ENCODE assay signal across 19 cellular contexts in genomic region chr7:50557114-50557513, GRCh38. TPM values are rescaled to one million over a fixed set of nuclear protein-coding genes. Genes with fewer than 3 reads are reported as not detected.
A peak's percentile ranks its signal among the peaks of the same experiment; 100 is the strongest.
DNase-seq lines count a peak whose midpoint lies in the region; ATAC-seq and TF ChIP-seq lines count a peak whose summit lies in the region.
"Had no signal": no experiment of that assay in that cellular context is flagged by ENCODE, and none has a peak within 500 bp of the region (broad histone marks: within the 10 kb centered on the region; RNA-seq: fewer than 3 reads in every experiment).

No MANE protein-coding gene starts in this region.

- intact Hi-C loops in esophagus muscularis mucosa (cut with DNase I) = no loop called here
- intact Hi-C loops in gastrocnemius medialis (cut with DNase I; ENCODE audit: low total_unique reads) = no loop called here
- intact Hi-C loops in CD8-positive, alpha-beta T cell (cut with DNase I, micrococcal nuclease) = loop anchor here in 1 of 2 experiments (10.0 kb wide), 1 partner anchor 78 kb away; no protein-coding TSS in a partner anchor
- intact Hi-C loops in naive thymus-derived CD4-positive, alpha-beta T cell (cut with micrococcal nuclease) = no loop called here

- CTCF ChIA-PET in CD8-positive, alpha-beta T cell (lab: Charles Lee) = interaction anchor here (1.4 kb wide), 1 partner anchor 9 kb away, joined by 3 read pairs; no protein-coding TSS in a partner anchor
- CTCF ChIA-PET in naive thymus-derived CD4-positive, alpha-beta T cell (lab: Charles Lee) = no interaction called here

- POLR2A ChIA-PET in CD8-positive, alpha-beta T cell (lab: Charles Lee) = interaction anchor here (0.6 kb wide), 1 partner anchor 11 kb away, joined by 3 read pairs; no protein-coding TSS in a partner anchor
- POLR2A ChIA-PET in naive thymus-derived CD4-positive, alpha-beta T cell (lab: Charles Lee) = no interaction called here

- no peaks in the 10 kb centered on the region for H4K20me1 ChIP-seq in GM23338 (replicated peaks; ENCODE audit: insufficient read depth)

- H3K27ac ChIP-seq in GM23338 (ENCODE audit: low read depth) (no peak overlapping the region), esophagus muscularis mucosa (replicated peaks in 1 of 4) (peak overlapping the region; percentile 28 to 65 (median 56)), gastrocnemius medialis (peak overlapping the region in 3 of 4 donors; percentile 31 to 60 (median 40))
- no peak overlapping the region for H3K27ac ChIP-seq in CD8-positive, alpha-beta T cell (ENCODE audit: low read depth, low read length)
- H3K27ac ChIP-seq in naive thymus-derived CD4-positive, alpha-beta T cell (ENCODE audit: low read depth, low read length) = no peak overlapping the region
- H3K27ac ChIP-seq: A549; BLaER1 treated with 17β-estradiol and CSF1 and Interleukin-3, amounts not matched to agents 10 nM and 100 nM; HL-60; SJSA1 had no signal

- H3K27ac Mint-ChIP-seq in GM23338 = no peak overlapping the region
- no peak overlapping the region for H3K27ac Mint-ChIP-seq in CD8-positive, alpha-beta T cell
- no peak overlapping the region for H3K27ac Mint-ChIP-seq in naive thymus-derived CD4-positive, alpha-beta T cell
- H3K27ac Mint-ChIP-seq: CD8-positive, alpha-beta memory T cell had no signal

- no peak for TF ChIP-seq POLR2A in esophagus muscularis mucosa (IDR thresholded peaks at IDR 0.05; ENCODE audit: low read depth)
- no peak for TF ChIP-seq POLR2A in gastrocnemius medialis (IDR thresholded peaks at IDR 0.05)

- no peaks in the 10 kb centered on the region for H3K9me3 Mint-ChIP-seq in GM23338
- H3K9me3 Mint-ChIP-seq in CD8-positive, alpha-beta T cell = no peaks in the 10 kb centered on the region
- H3K9me3 Mint-ChIP-seq in naive thymus-derived CD4-positive, alpha-beta T cell = peaks cover 0 to 3% (median 0%) of the 10 kb centered on the region in 11 donors
- H3K9me3 Mint-ChIP-seq: CD8-positive, alpha-beta memory T cell had no signal

- in situ Hi-C loops in gastrocnemius medialis (cut with MboI; ENCODE audit: low sequenced_read_pairs in 4 of 4) = no loop called here

- no peak overlapping the region for H3K4me3 Mint-ChIP-seq in GM23338
- no peak overlapping the region for H3K4me3 Mint-ChIP-seq in CD8-positive, alpha-beta T cell
- H3K4me3 Mint-ChIP-seq in naive thymus-derived CD4-positive, alpha-beta T cell = no peak overlapping the region
- H3K4me3 Mint-ChIP-seq: CD8-positive, alpha-beta memory T cell had no signal

- H3F3A ChIP-seq in GM23338 (replicated peaks; ENCODE audit: low read depth) = no peaks in the 10 kb centered on the region

- 0 out of 2 replicates have a peak overlapping the region, but pooled peaks have one; percentile 52 for H2AFZ ChIP-seq in GM23338

- TF ChIP-seq CTCF in GM23338 (conservative IDR thresholded peaks at IDR 0.05; ENCODE audit: low read depth in 2 of 2) (no peak), esophagus muscularis mucosa (IDR thresholded peaks at IDR 0.05) (no peak), gastrocnemius medialis (IDR thresholded peaks at IDR 0.05 in 4 of 5, conservative IDR thresholded peaks at IDR 0.05 in 1 of 5) (no peak)
- no peak for TF ChIP-seq CTCF in CD8-positive, alpha-beta T cell (IDR thresholded peaks at IDR 0.05)

- H3K27me3 ChIP-seq in GM23338 (ENCODE audit: insufficient read depth) = no peaks in the 10 kb centered on the region
- peaks cover 0 to 23% (median 0%) of the 10 kb centered on the region in 4 donors for H3K27me3 ChIP-seq in esophagus muscularis mucosa
- H3K27me3 ChIP-seq in gastrocnemius medialis = no peaks in the 10 kb centered on the region
- no peaks in the 10 kb centered on the region for H3K27me3 ChIP-seq in CD8-positive, alpha-beta T cell (ENCODE audit: insufficient read depth, low read length)
- H3K27me3 ChIP-seq in naive thymus-derived CD4-positive, alpha-beta T cell (ENCODE audit: control insufficient read depth in 2 of 2, insufficient read depth in 2 of 2, low read length in 2 of 2) = no peaks in the 10 kb centered on the region
- H3K27me3 ChIP-seq: BLaER1 treated with 17β-estradiol and CSF1 and Interleukin-3, amounts not matched to agents 10 nM and 100 nM; Peyer's patch had no signal

- no peaks in the 10 kb centered on the region for H3K36me3 Mint-ChIP-seq in GM23338 (ENCODE audit: low read depth)
- no peaks in the 10 kb centered on the region for H3K36me3 Mint-ChIP-seq in CD8-positive, alpha-beta T cell
- H3K36me3 Mint-ChIP-seq in naive thymus-derived CD4-positive, alpha-beta T cell = no peaks in the 10 kb centered on the region

- H3K27me3 Mint-ChIP-seq in GM23338 (ENCODE audit: insufficient read depth, low read depth, poor library complexity) = peaks cover 5% of the 10 kb centered on the region
- peaks cover 31% of the 10 kb centered on the region for H3K27me3 Mint-ChIP-seq in CD8-positive, alpha-beta T cell (ENCODE audit: low read depth)
- peaks cover 11 to 42% (median 21%) of the 10 kb centered on the region in 5 donors for H3K27me3 Mint-ChIP-seq in naive thymus-derived CD4-positive, alpha-beta T cell

- H3K4me3 ChIP-seq in GM23338 = no peak overlapping the region
- no peak overlapping the region for H3K4me3 ChIP-seq in esophagus muscularis mucosa
- no peak overlapping the region for H3K4me3 ChIP-seq in gastrocnemius medialis
- no peak overlapping the region for H3K4me3 ChIP-seq in CD8-positive, alpha-beta T cell (ENCODE audit: low read depth, low read length)
- H3K4me3 ChIP-seq in naive thymus-derived CD4-positive, alpha-beta T cell (ENCODE audit: low read length) = no peak overlapping the region
- H3K4me3 ChIP-seq: A549; BLaER1 treated with 17β-estradiol and CSF1 and Interleukin-3, amounts not matched to agents 10 nM and 100 nM; SJSA1 had no signal

- H3K9me3 ChIP-seq in esophagus muscularis mucosa = no peaks in the 10 kb centered on the region
- no peaks in the 10 kb centered on the region for H3K9me3 ChIP-seq in gastrocnemius medialis
- H3K9me3 ChIP-seq in CD8-positive, alpha-beta T cell (ENCODE audit: low read length) = no peaks in the 10 kb centered on the region
- H3K9me3 ChIP-seq in naive thymus-derived CD4-positive, alpha-beta T cell (ENCODE audit: control insufficient read depth in 2 of 3, low read length in 3 of 3) = no peaks in the 10 kb centered on the region
- H3K9me3 ChIP-seq: A549; BLaER1 treated with 17β-estradiol and CSF1 and Interleukin-3, amounts not matched to agents 10 nM and 100 nM; Peyer's patch; SJSA1 had no signal

- H3K36me3 ChIP-seq in GM23338 (ENCODE audit: insufficient read depth) (no peaks in the 10 kb centered on the region), esophagus muscularis mucosa (no peaks in the 10 kb centered on the region), gastrocnemius medialis (no peaks in the 10 kb centered on the region)
- H3K36me3 ChIP-seq in CD8-positive, alpha-beta T cell (ENCODE audit: insufficient read depth, low read length) = no peaks in the 10 kb centered on the region
- no peaks in the 10 kb centered on the region for H3K36me3 ChIP-seq in naive thymus-derived CD4-positive, alpha-beta T cell (ENCODE audit: control insufficient read depth in 2 of 3, insufficient read depth in 3 of 3, low read length in 3 of 3)
- H3K36me3 ChIP-seq: BLaER1 treated with 17β-estradiol and CSF1 and Interleukin-3, amounts not matched to agents 10 nM and 100 nM; Peyer's patch; SJSA1 had no signal

- H3K79me2 ChIP-seq in GM23338 (replicated peaks; ENCODE audit: insufficient read depth) = no peaks in the 10 kb centered on the region

- DNase-seq in GM23338 (ENCODE audit: low spot score) = no peak
- DNase-seq in esophagus muscularis mucosa (ENCODE audit: extremely low spot score) = no peak
- DNase-seq in myocyte (ENCODE audit: low read depth) = peak; percentile 7
- no peak for DNase-seq in gastrocnemius medialis
- DNase-seq in CD8-positive, alpha-beta T cell = no peak
- no peak for DNase-seq in naive thymus-derived CD4-positive, alpha-beta T cell
- DNase-seq: CD8-positive, alpha-beta memory T cell; H7; IMR-90; NCI-H1048; NCI-H1694 had no signal

- WGBS in esophagus muscularis mucosa = 24% methylated on average over 2 of the region's 2 CpGs

- TF ChIP-seq EP300 in esophagus muscularis mucosa (IDR thresholded peaks at IDR 0.05) = no peak

- H3K9me2 ChIP-seq in GM23338 (ENCODE audit: insufficient read depth) = no peaks in the 10 kb centered on the region

- no peak overlapping the region for H3K4me2 ChIP-seq in GM23338
- H3K4me2 ChIP-seq: A549; BLaER1 treated with 17β-estradiol and CSF1 and Interleukin-3, amounts not matched to agents 10 nM and 100 nM had no signal

- H3K4me1 Mint-ChIP-seq in GM23338 = peaks cover 21% of the 10 kb centered on the region
- no peaks in the 10 kb centered on the region for H3K4me1 Mint-ChIP-seq in CD8-positive, alpha-beta T cell (ENCODE audit: low read depth)
- H3K4me1 Mint-ChIP-seq in naive thymus-derived CD4-positive, alpha-beta T cell = peaks cover 0 to 1% (median 0%) of the 10 kb centered on the region in 7 donors
- H3K4me1 Mint-ChIP-seq: CD8-positive, alpha-beta memory T cell had no signal

- ATAC-seq in GM23338 (no peak), gastrocnemius medialis (peak; percentile 39 to 43), GM19351 (IDR thresholded peaks at IDR 0.05; ENCODE audit: unreplicated experiment) (no peak)
- no peak for ATAC-seq in CD8-positive, alpha-beta T cell
- ATAC-seq in naive thymus-derived CD4-positive, alpha-beta T cell = no peak
- ATAC-seq: A549 had no signal

- H3K4me1 ChIP-seq in GM23338 (ENCODE audit: insufficient read depth) (no peaks in the 10 kb centered on the region), esophagus muscularis mucosa (peaks cover 0 to 11% (median 5%) of the 10 kb centered on the region in 4 donors), gastrocnemius medialis (no peaks in the 10 kb centered on the region)
- no peaks in the 10 kb centered on the region for H3K4me1 ChIP-seq in CD8-positive, alpha-beta T cell (ENCODE audit: insufficient read depth, low read length)
- H3K4me1 ChIP-seq in naive thymus-derived CD4-positive, alpha-beta T cell (ENCODE audit: control insufficient read depth in 2 of 2, insufficient read depth in 2 of 2, low read length in 2 of 2) = no peaks in the 10 kb centered on the region
- H3K4me1 ChIP-seq: A549, SJSA1 had no signal

TF ChIP-seq in GM23338, 12 proteins besides CTCF, POLR2A, EP300 and RAD21 (continues in another document):
- TF ChIP-seq ZNF331 (CRISPR knock-in tag; IDR thresholded peaks at IDR 0.05; ENCODE audit: low read depth) (no peak), JUNB (IDR thresholded peaks at IDR 0.05; ENCODE audit: unreplicated experiment) (no peak)

RNA-seq across cellular contexts. Expression of gene DDC, which starts 8.1 kb away (rescaled TPM):
- not detected in 2 replicates for total RNA-seq in GM23338 (2014; rRNA removed; shearing (Covaris generic))
- not detected in 2 replicates for polyA plus RNA-seq in GM23338 (2016; fragmentation: Nextera tagmentation; extraction: Ambion mirVana)
- total RNA-seq in esophagus muscularis mucosa = not detected
- not detected in 2 replicates for total RNA-seq in myocyte
- not detected for polyA plus RNA-seq in myocyte (2012)
- total RNA-seq in gastrocnemius medialis = 1 to 10 TPM in 1 of 4 donors, under 1 TPM in 1, not detected in 2; 0.24 to 1.3 TPM
- total RNA-seq in CD8-positive, alpha-beta T cell = not detected
- not detected for total RNA-seq in naive thymus-derived CD4-positive, alpha-beta T cell
- polyA plus RNA-seq in naive thymus-derived CD4-positive, alpha-beta T cell = not detected
- total RNA-seq: CD8-positive, alpha-beta memory T cell; HT1080; IMR-90; NCI-H460; SJSA1 had no signal
- polyA plus RNA-seq: CD8-positive, alpha-beta memory T cell; IMR-90 had no signal

Comparison
In these comparisons a context has a peak if more than half of its experiments do, and no peak if none do; other contexts are left out.
1. ATAC-seq: peak in gastrocnemius medialis (2 of 2); none in GM23338 (single experiment), CD8-positive, alpha-beta T cell (single experiment), naive thymus-derived CD4-positive, alpha-beta T cell (single experiment) and GM19351 (single experiment).
2. H3K27ac ChIP-seq: peak in esophagus muscularis mucosa (4 of 4) and gastrocnemius medialis (3 of 4); none in GM23338 (single experiment), CD8-positive, alpha-beta T cell (single experiment) and naive thymus-derived CD4-positive, alpha-beta T cell (single experiment).